In the genomic region with DNA sequence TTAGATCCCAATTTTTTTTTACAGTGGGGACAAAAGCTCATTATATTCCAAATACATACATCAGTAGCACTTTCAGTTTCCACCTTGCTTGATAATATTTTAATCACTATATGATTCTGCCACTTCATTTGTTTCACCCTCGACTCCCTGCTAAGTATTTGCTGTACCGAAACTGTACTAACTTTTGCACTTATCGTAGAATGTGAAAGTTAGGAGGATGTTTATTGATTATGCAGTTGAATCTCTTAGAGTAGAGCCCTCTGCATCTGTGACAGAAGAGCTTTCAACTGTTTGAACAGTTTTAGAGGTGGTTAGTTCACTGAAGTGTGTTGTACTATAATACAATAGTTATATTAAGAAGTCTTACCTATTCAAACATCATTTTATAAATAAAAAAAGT, we compare ENCODE assay signal across 1 cellular context.
TF ChIP-seq lines count a peak whose summit lies in the region.

No MANE protein-coding gene starts in this region.

TF ChIP-seq in HepG2, 621 proteins besides CTCF, POLR2A, EP300 and RAD21:
- TF ChIP-seq ZNF670 (CRISPR knock-in tag; IDR thresholded peaks at IDR 0.05; ENCODE audit: borderline replicate concordance) (no peak), AHR (CRISPR knock-in tag; IDR thresholded peaks at IDR 0.05) (no peak), PHF5A (CRISPR knock-in tag; IDR thresholded peaks at IDR 0.05; ENCODE audit: low read depth, unreplicated experiment) (no peak)
